Comparison of ENCODE assay signal across 8 cellular contexts in the genomic region with DNA sequence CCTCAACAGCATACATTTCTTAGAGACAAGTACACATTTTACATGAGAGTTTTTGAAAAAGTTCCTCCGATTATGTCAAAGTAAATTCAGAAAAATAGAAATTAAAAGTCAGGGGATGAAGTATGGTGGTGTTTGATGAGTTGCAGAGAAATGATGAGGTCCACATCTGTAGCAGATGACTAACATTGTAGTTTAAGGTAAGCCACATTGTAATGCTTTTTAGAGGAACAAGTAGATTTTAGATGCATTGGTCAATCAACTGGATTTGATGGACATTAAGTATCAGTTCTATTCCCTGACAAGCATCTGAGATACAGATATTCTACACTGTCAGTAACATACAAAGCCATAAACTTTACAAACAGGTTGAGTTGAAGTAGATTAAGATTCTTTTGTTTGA.
"Had no signal": no experiment of that assay in that cellular context is flagged by ENCODE, and none has a peak within 500 bp of the region (broad histone marks: within the 10 kb centered on the region; RNA-seq: fewer than 3 reads in every experiment).

No MANE protein-coding gene starts in this region.

- FAIRE-seq: G401.6, GM12878, GM12891, GM12892, GM18507, GM19239 had no signal

- DNase-seq: GDM1, GF-D8 had no signal

- H3K4me3 ChIP-seq: GM12878 had no signal

- ATAC-seq: GM12878 had no signal
